Comparison of ENCODE assay signal across 8 cellular contexts in genomic region chr1:179877586-179878265, GRCh38. TPM values are rescaled to one million over a fixed set of nuclear protein-coding genes. Genes with fewer than 3 reads are reported as not detected.
A peak's percentile ranks its signal among the peaks of the same experiment; 100 is the strongest.
DNase-seq lines count a peak whose midpoint lies in the region; ATAC-seq lines count a peak whose summit lies in the region.

Gene TOR1AIP2 (minus strand): TSS chr1:179877803. CDS start chr1:179852665, 25,138 bp downstream.

- H3K4me1 Mint-ChIP-seq in activated CD8-positive, alpha-beta memory T cell treated with anti-CD3 and anti-CD28 coated beads, Interleukin-2, amount 10 ng/mL, durations not matched to agents 7 days and 5 days = peaks cover 49% of the 10 kb centered on the region

- H3K36me3 Mint-ChIP-seq in activated CD8-positive, alpha-beta memory T cell treated with anti-CD3 and anti-CD28 coated beads, Interleukin-2, amount 10 ng/mL, durations not matched to agents 7 days and 5 days = peaks cover 19% of the 10 kb centered on the region

- H3K27me3 Mint-ChIP-seq in activated CD8-positive, alpha-beta memory T cell treated with anti-CD3 and anti-CD28 coated beads, Interleukin-2, amount 10 ng/mL, durations not matched to agents 7 days and 5 days = no peaks in the 10 kb centered on the region

- ATAC-seq in GM19468 (IDR thresholded peaks at IDR 0.05; ENCODE audit: extremely low read depth, unreplicated experiment) = peak; percentile 45
- ATAC-seq in activated CD8-positive, alpha-beta memory T cell treated with anti-CD3 and anti-CD28 coated beads, Interleukin-2, amount 10 ng/mL, durations not matched to agents 7 days and 5 days = peak; percentile 69

- H3K9me3 ChIP-seq in NT2/D1 (ENCODE audit: insufficient read depth, low read length) (no peaks in the 10 kb centered on the region), endocrine pancreas (ENCODE audit: control insufficient read depth, low read length) (no peaks in the 10 kb centered on the region)

- H3K4me3 Mint-ChIP-seq in activated CD8-positive, alpha-beta memory T cell treated with anti-CD3 and anti-CD28 coated beads, Interleukin-2, amount 10 ng/mL, durations not matched to agents 7 days and 5 days = peak within 1 kb of the TSS; percentile 88

- H3K4me1 ChIP-seq in NT2/D1 (ENCODE audit: insufficient read depth, insufficient read length) (no peaks in the 10 kb centered on the region), endocrine pancreas (ENCODE audit: control insufficient read depth, insufficient read depth, low read length) (peaks cover 25% of the 10 kb centered on the region)

- H3K36me3 ChIP-seq in NT2/D1 (ENCODE audit: insufficient read depth, insufficient read length, low read length) = peaks cover 36% of the 10 kb centered on the region
- no peaks in the 10 kb centered on the region for H3K36me3 ChIP-seq in endocrine pancreas (ENCODE audit: control insufficient read depth, insufficient read depth, low read length)

- no peaks in the 10 kb centered on the region for H3K27me3 ChIP-seq in NT2/D1 (ENCODE audit: insufficient read depth, insufficient read length)
- H3K27me3 ChIP-seq in endocrine pancreas (ENCODE audit: control insufficient read depth, insufficient read depth, low read length) = no peaks in the 10 kb centered on the region

- H3K9ac ChIP-seq in NT2/D1 (ENCODE audit: insufficient read length, low read depth) (peak within 1 kb of the TSS; percentile 73), endocrine pancreas (ENCODE audit: control insufficient read depth, insufficient read depth, low read length) (peak within 1 kb of the TSS; percentile 74)

- H3K4me3 ChIP-seq in NT2/D1 (ENCODE audit: insufficient read length, low read depth) (peak within 1 kb of the TSS; percentile 76), endocrine pancreas (ENCODE audit: control insufficient read depth, insufficient read depth, low read length) (peak within 1 kb of the TSS; percentile 97)

- peak within 1 kb of the TSS; percentile 93 for H3K27ac Mint-ChIP-seq in activated CD8-positive, alpha-beta memory T cell treated with anti-CD3 and anti-CD28 coated beads, Interleukin-2, amount 10 ng/mL, durations not matched to agents 7 days and 5 days

- CTCF ChIA-PET in activated CD8-positive, alpha-beta memory T cell treated with anti-CD3 and anti-CD28 coated beads, Interleukin-2, amount 10 ng/mL, durations not matched to agents 7 days and 5 days (lab: Charles Lee) = interaction anchor here (2.3 kb wide), 1 partner anchor 11 kb away, joined by 13 read pairs; no protein-coding TSS in a partner anchor

- DNase-seq in COLO668 (lab: John Stamatoyannopoulos, UW; ENCODE audit: unreplicated experiment) (peak; percentile 95), HS-5 (ENCODE audit: low read depth) (peak; percentile 49), NT2/D1 (ENCODE audit: low read depth, low spot score) (peak; percentile 81), mesenteric fat pad (ENCODE audit: low spot score) (peak; percentile 97)
- peak; percentile 95 for DNase-seq in activated CD8-positive, alpha-beta memory T cell treated with anti-CD3 and anti-CD28 coated beads, Interleukin-2, amount 10 ng/mL, durations not matched to agents 7 days and 5 days
- peak; percentile 74 to 77 for DNase-seq in stimulated activated CD8-positive, alpha-beta memory T cell treated with anti-CD3 and anti-CD28 coated beads, Interleukin-15, amount 100 ng/mL, for 4 hours (ENCODE audit: low read depth in 2 of 2)

- H3K9me3 Mint-ChIP-seq in activated CD8-positive, alpha-beta memory T cell treated with anti-CD3 and anti-CD28 coated beads, Interleukin-2, amount 10 ng/mL, durations not matched to agents 7 days and 5 days (ENCODE audit: low read depth) = no peaks in the 10 kb centered on the region

RNA-seq across cellular contexts. Expression of gene TOR1AIP2, which starts in this region (rescaled TPM):
- 10 to 100 TPM; 43.5 to 50.1 TPM for total RNA-seq in activated CD8-positive, alpha-beta memory T cell treated with anti-CD3 and anti-CD28 coated beads, Interleukin-2, amount 10 ng/mL, durations not matched to agents 7 days and 5 days
- 85.3 TPM for total RNA-seq in mesenteric fat pad

Comparison
In these comparisons a context has a peak if more than half of its experiments do, and no peak if none do; other contexts are left out.
1. Peak in every context shown above with its lines: DNase-seq, ATAC-seq and H3K4me3 ChIP-seq.